Comparison of ENCODE assay signal across 8 cellular contexts in the genomic region with DNA sequence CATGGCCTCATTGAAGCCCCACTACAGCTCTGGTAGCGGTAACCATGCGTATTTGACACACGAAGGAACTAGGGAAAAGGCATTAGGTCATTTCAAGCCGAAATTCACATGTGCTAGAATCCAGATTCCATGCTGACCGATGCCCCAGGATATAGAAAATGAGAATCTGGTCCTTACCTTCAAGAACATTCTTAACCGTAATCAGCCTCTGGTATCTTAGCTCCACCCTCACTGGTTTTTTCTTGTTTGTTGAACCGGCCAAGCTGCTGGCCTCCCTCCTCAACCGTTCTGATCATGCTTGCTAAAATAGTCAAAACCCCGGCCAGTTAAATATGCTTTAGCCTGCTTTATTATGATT. TPM values are rescaled to one million over a fixed set of nuclear protein-coding genes. Genes with fewer than 3 reads are reported as not detected.
DNase-seq lines count a peak whose midpoint lies in the region; ATAC-seq, FAIRE-seq and TF ChIP-seq lines count a peak whose summit lies in the region.

No MANE protein-coding gene starts in this region.

- CTCF ChIA-PET in BJ (lab: Yijun Ruan, JAX) (no interaction called here), RWPE1 (lab: Yijun Ruan, JAX) (no interaction called here)

- H3K27me3 ChIP-seq in BJ (ENCODE audit: control insufficient read depth, insufficient read depth, low read length) (no peaks in the 10 kb centered on the region), pancreas (no peaks in the 10 kb centered on the region), adrenal gland (no peaks in the 10 kb centered on the region)

- H3K4me3 ChIP-seq in BJ (ENCODE audit: low read depth, low read length) (peak overlapping the region; percentile 64), pancreas (peak overlapping the region; percentile 40 to 68 (median 50)), adrenal gland (peak overlapping the region in 2 of 4 donors; percentile 22 to 78)

- DNase-seq in BJ (ENCODE audit: low read depth) (no peak), RWPE1 (ENCODE audit: low spot score) (no peak), erythroblast (lab: John Stamatoyannopoulos, UW) (peak; percentile 43 to 47), pancreas (no peak), adrenal gland (no peak)

- H3K36me3 ChIP-seq in BJ (ENCODE audit: control insufficient read depth, insufficient read depth, low read length) (no peaks in the 10 kb centered on the region), pancreas (no peaks in the 10 kb centered on the region), adrenal gland (replicated peaks in 1 of 2) (no peaks in the 10 kb centered on the region)

- H3K9me3 ChIP-seq in pancreas = no peaks in the 10 kb centered on the region
- no peaks in the 10 kb centered on the region for H3K9me3 ChIP-seq in adrenal gland (replicated peaks in 1 of 3)

- peak; percentile 15 for ATAC-seq in GM21529 (IDR thresholded peaks at IDR 0.05; ENCODE audit: unreplicated experiment)
- peak in 3 of 4 donors; percentile 14 to 54 (median 32) for ATAC-seq in pancreas
- no peak for ATAC-seq in GM21360 (IDR thresholded peaks at IDR 0.05; ENCODE audit: unreplicated experiment)
- no peak for ATAC-seq in GM21526 (IDR thresholded peaks at IDR 0.05; ENCODE audit: low FRiP score, unreplicated experiment)

- H3K4me1 ChIP-seq in pancreas (peaks cover 0 to 7% (median 5%) of the 10 kb centered on the region in 3 donors), adrenal gland (replicated peaks in 1 of 2) (no peaks in the 10 kb centered on the region)

- POLR2A ChIA-PET in BJ (lab: Charles Lee) = no interaction called here
- POLR2A ChIA-PET in RWPE1 (lab: Yijun Ruan, JAX; ENCODE audit: low non-redundant PET) = no interaction called here

- FAIRE-seq in pancreas (lab: Jason Lieb, UNC) = no peak

- 5 to 38% methylated on average over 9 of the region's 9 CpGs for WGBS in pancreas, 2 donors
- 7 to 48% (median 22%) methylated on average over 6 to 9 of the region's 9 CpGs for WGBS in adrenal gland, 4 donors

- no peak for TF ChIP-seq POLR2A in erythroblast (IDR thresholded peaks at IDR 0.05; ENCODE audit: low read length)
- TF ChIP-seq POLR2A in adrenal gland (IDR thresholded peaks at IDR 0.05) = no peak

- intact Hi-C loops in pancreas (cut with DNase I) (no loop called here), adrenal gland (cut with DNase I) (no loop called here)

- TF ChIP-seq CTCF in BJ (IDR thresholded peaks at IDR 0.05; ENCODE audit: insufficient read depth, low read depth, low read length) = no peak
- TF ChIP-seq CTCF in RWPE1 (conservative IDR thresholded peaks at IDR 0.05; ENCODE audit: low read depth) = no peak
- no peak for TF ChIP-seq CTCF in pancreas (IDR thresholded peaks at IDR 0.05)
- no peak for TF ChIP-seq CTCF in adrenal gland (IDR thresholded peaks at IDR 0.05)

- H3K27ac ChIP-seq in RWPE1 = peak overlapping the region; percentile 75
- peak overlapping the region in 2 of 4 donors; percentile 77 to 82 for H3K27ac ChIP-seq in pancreas
- H3K27ac ChIP-seq in adrenal gland = peak overlapping the region in 2 of 5 donors; percentile 70 to 92

RNA-seq across cellular contexts. Expression of a gene that starts 0.9 kb away (rescaled TPM):
- polyA plus RNA-seq in BJ (2011; rRNA removed) (8.8 and 20.6 TPM in 2 replicates), pancreas (10 to 100 TPM; 28.3 to 33.3 TPM), adrenal gland (10 to 100 TPM; 42.7 to 66.0 (median 50.4) TPM)
- polyA minus RNA-seq in BJ (2011; rRNA and poly(A)+ RNA removed) = 4.1 and 4.2 TPM in 2 replicates
- total RNA-seq in pancreas (10 to 100 TPM; 10.7 to 21.4 (median 18.5) TPM), adrenal gland (10 to 100 TPM in 6 of 8 donors, 1 to 10 TPM in 2; 5.5 to 50.6 (median 20.2) TPM)

Comparison
In these comparisons a context has a peak if more than half of its experiments do, and no peak if none do; other contexts are left out.
1. DNase-seq: peak in erythroblast (2 of 2); none in BJ (single experiment), RWPE1 (single experiment), pancreas (0 of 6) and adrenal gland (0 of 7).
2. ATAC-seq: peak in GM21529 (single experiment) and pancreas (3 of 4); none in GM21360 (single experiment) and GM21526 (single experiment).